In the genomic region with DNA sequence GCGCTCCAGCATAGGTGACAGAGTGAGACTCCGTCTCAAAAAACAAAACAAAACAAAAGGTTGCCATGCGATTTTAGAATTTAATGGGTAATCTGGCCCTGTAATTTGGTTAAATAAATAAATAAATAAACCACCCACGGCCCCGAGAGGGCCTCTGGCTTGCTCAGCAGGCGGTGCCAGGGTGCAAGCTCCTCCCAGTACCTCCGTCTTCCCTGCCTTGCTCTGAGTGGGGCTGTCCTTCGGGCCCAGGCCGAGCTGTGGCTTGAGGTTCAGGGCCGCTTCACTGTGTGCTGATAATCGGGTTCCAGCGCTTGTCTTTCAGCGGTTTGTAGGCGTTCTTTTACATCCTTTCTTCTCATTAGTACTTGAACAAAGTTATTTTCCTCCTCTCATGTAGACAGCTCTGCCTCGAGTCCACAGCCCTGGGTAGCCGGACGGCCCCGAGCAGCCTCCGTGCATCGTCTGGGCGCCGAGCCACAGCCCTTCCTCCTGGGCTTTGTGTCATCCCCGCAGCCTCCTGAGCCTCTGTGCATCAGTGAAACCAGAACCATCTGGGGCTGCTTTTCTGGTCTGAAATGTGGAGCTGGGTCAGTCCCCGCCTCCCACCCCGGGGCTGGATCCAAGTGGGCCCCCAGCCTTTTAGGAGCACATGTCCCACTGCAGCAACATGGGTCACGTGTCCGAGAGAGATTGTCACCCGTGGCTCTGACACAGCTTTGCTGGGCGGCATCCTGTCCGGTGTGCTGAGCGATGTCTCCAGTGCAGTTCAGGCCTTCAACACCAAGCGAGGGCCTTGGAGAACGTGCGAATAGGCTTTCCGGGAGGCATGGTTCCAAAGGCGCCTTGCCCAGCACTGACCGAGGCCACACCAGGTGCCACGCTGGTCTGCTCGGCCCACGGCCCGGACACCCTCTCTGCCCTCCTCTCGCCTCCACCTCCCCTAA, we compare ENCODE assay signal across 9 cellular contexts.
DNase-seq lines count a peak whose midpoint lies in the region; ATAC-seq, FAIRE-seq and TF ChIP-seq lines count a peak whose summit lies in the region.
"Had no signal": no experiment of that assay in that cellular context is flagged by ENCODE, and none has a peak within 500 bp of the region (broad histone marks: within the 10 kb centered on the region; RNA-seq: fewer than 3 reads in every experiment).

No MANE protein-coding gene starts in this region.

- H2AFZ ChIP-seq in SK-N-SH (ENCODE audit: low read depth) = no peak overlapping the region

- H3K4me1 ChIP-seq in Caco-2 (peaks cover 15% of the 10 kb centered on the region), SK-N-SH (ENCODE audit: control insufficient read depth in 1 of 2, insufficient read depth in 2 of 2, low read depth in 1 of 2, low read length in 1 of 2) (peaks cover 19 to 47% of the 10 kb centered on the region in 2 experiments), rectal smooth muscle tissue (ENCODE audit: control insufficient read depth, insufficient read depth, low read length) (peaks cover 9% of the 10 kb centered on the region)

- WGBS in SK-N-SH (ENCODE audit: low lambda C conversion rate) = 87% methylated on average over 36 of the region's 42 CpGs

- TF ChIP-seq RAD21 in SK-N-SH (IDR thresholded peaks at IDR 0.05; ENCODE audit: low read length) = no peak

- H3K9ac ChIP-seq in SK-N-SH = peak overlapping the region; percentile 72; the same call in 1 of the 2 replicates
- H3K9ac ChIP-seq in rectal smooth muscle tissue (ENCODE audit: low read length) = no peak overlapping the region

- BruUV-seq in Caco-2 (replicated peaks; lab: Mats Ljungman, UMichigan) = no TSS peak

- no peaks in the 10 kb centered on the region for H3K27me3 Mint-ChIP-seq in Caco-2 (ENCODE audit: insufficient read depth, unreplicated experiment)
- no peaks in the 10 kb centered on the region for H3K27me3 Mint-ChIP-seq in activated T-cell treated with anti-CD3 and anti-CD28 coated beads, Interleukin-2, amount 50 U/mL, for 4 hours (ENCODE audit: low read depth)

- H3K9me3 ChIP-seq in Caco-2 (no peaks in the 10 kb centered on the region), SK-N-SH (no peaks in the 10 kb centered on the region)

- H3K27me3 ChIP-seq in Caco-2 (replicated peaks; ENCODE audit: control insufficient read depth, insufficient read depth, low read length) (no peaks in the 10 kb centered on the region), SK-N-SH (ENCODE audit: insufficient read depth) (no peaks in the 10 kb centered on the region), rectal smooth muscle tissue (ENCODE audit: control insufficient read depth, insufficient read depth, low read length) (no peaks in the 10 kb centered on the region)

- TF ChIP-seq CTCF in Caco-2 (IDR thresholded peaks at IDR 0.05; ENCODE audit: insufficient read depth in 1 of 2, low read depth in 1 of 2, low read length in 1 of 2, severe bottlenecking in 1 of 2, unreplicated experiment in 1 of 2) (no peak), SK-N-SH (IDR thresholded peaks at IDR 0.05) (no peak), fibroblast of the aortic adventitia (IDR thresholded peaks at IDR 0.05; ENCODE audit: insufficient read depth, low read length) (no peak)

- H3K79me2 ChIP-seq in SK-N-SH (ENCODE audit: insufficient read depth) = no peaks in the 10 kb centered on the region

- TF ChIP-seq POLR2A in GM12892 (IDR thresholded peaks at IDR 0.05; ENCODE audit: low read depth, low read length) = no peak

- no peak overlapping the region for H3K4me3 ChIP-seq in Caco-2 (ENCODE audit: low read depth, low read length)
- H3K4me3 ChIP-seq in SK-N-SH (ENCODE audit: low read depth in 2 of 2, low read length in 1 of 2) = no peak overlapping the region
- no peak overlapping the region for H3K4me3 ChIP-seq in fibroblast of the aortic adventitia (ENCODE audit: low read depth, low read length)
- H3K4me3 ChIP-seq in rectal smooth muscle tissue (ENCODE audit: low read length) = no peak overlapping the region

- TF ChIP-seq EP300 in SK-N-SH (IDR thresholded peaks at IDR 0.05; ENCODE audit: borderline replicate concordance in 1 of 2, low read depth in 1 of 2, low read length in 1 of 2) = no peak

- peak overlapping the region; percentile 25 for H3K27ac Mint-ChIP-seq in Caco-2 (ENCODE audit: unreplicated experiment)

- no peak for ATAC-seq in activated T-cell treated with anti-CD3 and anti-CD28 coated beads, Interleukin-2, amount 50 U/mL, for 4 hours

- H3K4me1 Mint-ChIP-seq in Caco-2 (ENCODE audit: low read depth, unreplicated experiment) = peaks cover 20% of the 10 kb centered on the region
- H3K4me1 Mint-ChIP-seq in activated T-cell treated with anti-CD3 and anti-CD28 coated beads, Interleukin-2, amount 50 U/mL, for 4 hours (ENCODE audit: low read depth) = peaks cover 42% of the 10 kb centered on the region

- peak overlapping the region; percentile 93 to 97; a peak in 3 of 4 replicates for H3K27ac ChIP-seq in SK-N-SH (ENCODE audit: low read depth in 2 of 2, low read length in 1 of 2)
- peak overlapping the region; percentile 95 for H3K27ac ChIP-seq in rectal smooth muscle tissue (ENCODE audit: low read depth, low read length)

- POLR2A ChIA-PET in Caco-2 (lab: Charles Lee) = interaction anchor here (1.9 kb wide), 1 partner anchor 379 kb away, joined by 11 read pairs; no protein-coding TSS in a partner anchor
- POLR2A ChIA-PET in SK-N-SH (lab: Yijun Ruan, JAX) = interaction anchor here (2.1 kb wide), 1 partner anchor 25 kb away, joined by 9 read pairs; no protein-coding TSS in a partner anchor

- H3K36me3 Mint-ChIP-seq in Caco-2 (ENCODE audit: insufficient read depth, unreplicated experiment) = peaks cover 66% of the 10 kb centered on the region
- H3K36me3 Mint-ChIP-seq in activated T-cell treated with anti-CD3 and anti-CD28 coated beads, Interleukin-2, amount 50 U/mL, for 4 hours (ENCODE audit: insufficient read depth) = peaks cover 6% of the 10 kb centered on the region

- FAIRE-seq in GM12892 (lab: Jason Lieb, UNC) = no peak

- peaks cover 15% of the 10 kb centered on the region for H3F3A ChIP-seq in SK-N-SH (replicated peaks; ENCODE audit: insufficient read depth)

- no peaks in the 10 kb centered on the region for H4K20me1 ChIP-seq in SK-N-SH (ENCODE audit: insufficient read depth)

- H3K4me2 ChIP-seq in SK-N-SH = no peak overlapping the region

- H3K9me3 Mint-ChIP-seq in Caco-2 (ENCODE audit: unreplicated experiment) = no peaks in the 10 kb centered on the region
- no peaks in the 10 kb centered on the region for H3K9me3 Mint-ChIP-seq in activated T-cell treated with anti-CD3 and anti-CD28 coated beads, Interleukin-2, amount 50 U/mL, for 4 hours

- intact Hi-C loops in Caco-2 (cut with micrococcal nuclease; ENCODE audit: unreplicated experiment) = loop anchor here (1.0 kb wide), 1 partner anchor 14 kb away; no protein-coding TSS in a partner anchor

- no peaks in the 10 kb centered on the region for H3K9me2 ChIP-seq in SK-N-SH

- CTCF ChIA-PET in Caco-2 (lab: Charles Lee) (interaction anchor here (0.5 to 1.3 kb wide), 4 partner anchors 11 to 407 kb away, joined by 3 to 4 read pairs (median 3); no protein-coding TSS in a partner anchor), SK-N-SH (lab: Yijun Ruan, JAX) (interaction anchor here (0.8 to 2.4 kb wide), 6 partner anchors 26 to 356 kb away, joined by 3 to 20 read pairs (median 7); no protein-coding TSS in a partner anchor)

- no peak overlapping the region for H3K4me3 Mint-ChIP-seq in Caco-2 (ENCODE audit: unreplicated experiment)
- H3K4me3 Mint-ChIP-seq in activated T-cell treated with anti-CD3 and anti-CD28 coated beads, Interleukin-2, amount 50 U/mL, for 4 hours = no peak overlapping the region

- no peaks in the 10 kb centered on the region; the same call in none of the 2 replicates for H3K36me3 ChIP-seq in Caco-2 (ENCODE audit: control insufficient read depth, insufficient read depth, low read length)
- peaks cover 0 to 10% of the 10 kb centered on the region in 2 experiments for H3K36me3 ChIP-seq in SK-N-SH (replicated peaks in 1 of 2; ENCODE audit: control insufficient read depth in 1 of 2, insufficient read depth in 2 of 2, low read length in 1 of 2)
- peaks cover 3% of the 10 kb centered on the region for H3K36me3 ChIP-seq in rectal smooth muscle tissue (ENCODE audit: control insufficient read depth, insufficient read depth, low read length)

- DNase-seq in Caco-2 = peak in 1 of 2 experiments; percentile 31
- DNase-seq in SK-N-SH = peak; percentile 64
- DNase-seq in fibroblast of the aortic adventitia (ENCODE audit: low read depth) = peak; percentile 54
- DNase-seq in Kasumi-1 (lab: John Stamatoyannopoulos, UW) = no peak
- no peak for DNase-seq in stimulated activated CD4-positive, alpha-beta T cell treated with anti-CD3 and anti-CD28 coated beads, Interleukin-4, amount 100 ng/mL, for 1 hour
- no peak for DNase-seq in activated T-cell treated with anti-CD3 and anti-CD28 coated beads, Interleukin-2, amount 50 U/mL, for 4 hours
- no peak for DNase-seq in GM12892 (ENCODE audit: insufficient read length)
- DNase-seq: dermis blood vessel endothelial cell had no signal

TF ChIP-seq in SK-N-SH, 30 proteins besides CTCF, POLR2A, EP300 and RAD21 (continues in another document):
- no peak for TF ChIP-seq SMC3 (IDR thresholded peaks at IDR 0.05; ENCODE audit: low read depth, low read length)
- no peak for TF ChIP-seq NRF1 (IDR thresholded peaks at IDR 0.05; ENCODE audit: low read depth, low read length)
- TF ChIP-seq, protein P1, sequence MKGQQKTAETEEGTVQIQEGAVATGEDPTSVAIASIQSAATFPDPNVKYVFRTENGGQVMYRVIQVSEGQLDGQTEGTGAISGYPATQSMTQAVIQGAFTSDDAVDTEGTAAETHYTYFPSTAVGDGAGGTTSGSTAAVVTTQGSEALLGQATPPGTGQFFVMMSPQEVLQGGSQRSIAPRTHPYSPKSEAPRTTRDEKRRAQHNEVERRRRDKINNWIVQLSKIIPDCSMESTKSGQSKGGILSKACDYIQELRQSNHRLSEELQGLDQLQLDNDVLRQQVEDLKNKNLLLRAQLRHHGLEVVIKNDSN (IDR thresholded peaks at IDR 0.05; ENCODE audit: borderline replicate concordance, low read depth) = no peak
- no peak for TF ChIP-seq TAF1 (IDR thresholded peaks at IDR 0.05; ENCODE audit: borderline replicate concordance, low read depth, low read length)
- TF ChIP-seq, protein P2, sequence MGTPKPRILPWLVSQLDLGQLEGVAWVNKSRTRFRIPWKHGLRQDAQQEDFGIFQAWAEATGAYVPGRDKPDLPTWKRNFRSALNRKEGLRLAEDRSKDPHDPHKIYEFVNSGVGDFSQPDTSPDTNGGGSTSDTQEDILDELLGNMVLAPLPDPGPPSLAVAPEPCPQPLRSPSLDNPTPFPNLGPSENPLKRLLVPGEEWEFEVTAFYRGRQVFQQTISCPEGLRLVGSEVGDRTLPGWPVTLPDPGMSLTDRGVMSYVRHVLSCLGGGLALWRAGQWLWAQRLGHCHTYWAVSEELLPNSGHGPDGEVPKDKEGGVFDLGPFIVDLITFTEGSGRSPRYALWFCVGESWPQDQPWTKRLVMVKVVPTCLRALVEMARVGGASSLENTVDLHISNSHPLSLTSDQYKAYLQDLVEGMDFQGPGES (IDR thresholded peaks at IDR 0.05; ENCODE audit: low read depth, low read length) = no peak
- TF ChIP-seq MEF2A (IDR thresholded peaks at IDR 0.05; ENCODE audit: borderline replicate concordance, low read depth) = no peak
- TF ChIP-seq ELF1 (IDR thresholded peaks at IDR 0.05) = no peak
- no peak for TF ChIP-seq EZH2phosphoT487 (IDR thresholded peaks at IDR 0.05; ENCODE audit: borderline replicate concordance, low read depth)
- TF ChIP-seq MXI1 (IDR thresholded peaks at IDR 0.05; ENCODE audit: low read depth, low read length) = no peak

Comparison
In these comparisons a context has a peak if more than half of its experiments do, and no peak if none do; other contexts are left out.
1. DNase-seq: peak in SK-N-SH (single experiment) and fibroblast of the aortic adventitia (single experiment); none in Kasumi-1 (0 of 2), stimulated activated CD4-positive, alpha-beta T cell treated with anti-CD3 and anti-CD28 coated beads, Interleukin-4, amount 100 ng/mL, for 1 hour (single experiment), activated T-cell treated with anti-CD3 and anti-CD28 coated beads, Interleukin-2, amount 50 U/mL, for 4 hours (single experiment) and GM12892 (single experiment).